In genomic region chr19:46784262-46785053, GRCh38 we compare ENCODE assay signal across 8 cellular contexts. TPM values are rescaled to one million over a fixed set of nuclear protein-coding genes. Genes with fewer than 3 reads are reported as not detected.
DNase-seq lines count a peak whose midpoint lies in the region; ATAC-seq and TF ChIP-seq lines count a peak whose summit lies in the region.

No MANE protein-coding gene starts in this region.

- ATAC-seq in left cardiac atrium, result peak; percentile 12 to 13
- no peak for ATAC-seq in gastrocnemius medialis
- ATAC-seq in GM19467 (IDR thresholded peaks at IDR 0.05; ENCODE audit: unreplicated experiment), result no peak

- no peaks in the 10 kb centered on the region for H3K9me3 ChIP-seq in gastrocnemius medialis

- H3K36me3 ChIP-seq in gastrocnemius medialis, result no peaks in the 10 kb centered on the region

- H3K4me3 ChIP-seq in gastrocnemius medialis, result peak overlapping the region in 2 of 4 donors; percentile 6 to 65

- DNase-seq in NCI-H524 (lab: John Stamatoyannopoulos, UW) (peak; percentile 62 to 75), NCI-H524 treated with DMSO at 0.1 percent for 48 hours (lab: John Stamatoyannopoulos, UW) (no peak), HUDEP-2 (lab: John Stamatoyannopoulos, UW; ENCODE audit: unreplicated experiment in 76 of 76) (peak in 75 of 76 experiments; percentile 60 to 98 (median 93)), left cardiac atrium (peak; percentile 73), gastrocnemius medialis (peak; percentile 26 to 27)
- DNase-seq in activated naive CD4-positive, alpha-beta T cell treated with anti-CD3 and anti-CD28 coated beads, Interleukin-2, amount 50 U/mL, for 16 hours, result peak; percentile 73

- peaks cover 11 to 23% (median 18%) of the 10 kb centered on the region in 3 donors for H3K27me3 ChIP-seq in gastrocnemius medialis

- in situ Hi-C loops in gastrocnemius medialis (cut with MboI; ENCODE audit: low sequenced_read_pairs in 4 of 4), result no loop called here

- peaks cover 13 to 14% of the 10 kb centered on the region in 2 donors for H3K4me1 ChIP-seq in gastrocnemius medialis

- intact Hi-C loops in left cardiac atrium (cut with DNase I), result no loop called here
- intact Hi-C loops in gastrocnemius medialis (cut with DNase I; ENCODE audit: low total_unique reads), result no loop called here

- H3K27ac ChIP-seq in gastrocnemius medialis, result peak overlapping the region in 1 of 4 donors; percentile 15

- peak; percentile 55 for TF ChIP-seq POLR2A in Raji (IDR thresholded peaks at IDR 0.05; ENCODE audit: insufficient read depth, low read depth, low read length)
- TF ChIP-seq POLR2A in gastrocnemius medialis (IDR thresholded peaks at IDR 0.05), result no peak

- TF ChIP-seq CTCF in gastrocnemius medialis (IDR thresholded peaks at IDR 0.05 in 4 of 5, conservative IDR thresholded peaks at IDR 0.05 in 1 of 5), result no peak

RNA-seq across cellular contexts. Expression of gene SLC1A5, which starts 3.9 kb away (rescaled TPM):
- 10 to 100 TPM; 34.3 to 40.8 TPM for total RNA-seq in left cardiac atrium
- 10 to 100 TPM in 3 of 4 donors, 1 to 10 TPM in 1; 7.6 to 18.5 (median 10.7) TPM for total RNA-seq in gastrocnemius medialis

RNA-seq across cellular contexts. Expression of gene STRN4, which starts 38.2 kb away (rescaled TPM):
- total RNA-seq in left cardiac atrium, result 10 to 100 TPM; 37.2 to 61.9 TPM
- 10 to 100 TPM; 45.5 to 75.7 (median 57.9) TPM for total RNA-seq in gastrocnemius medialis

RNA-seq across cellular contexts. Expression of gene FKRP, which starts 38.6 kb away (rescaled TPM):
- total RNA-seq in left cardiac atrium (10 to 100 TPM; 12.4 to 17.3 TPM), gastrocnemius medialis (10 to 100 TPM; 16.5 to 23.0 (median 18.9) TPM)

Comparison
In these comparisons a context has a peak if more than half of its experiments do, and no peak if none do; other contexts are left out.
1. ATAC-seq: peak in left cardiac atrium (2 of 2); none in gastrocnemius medialis (0 of 2) and GM19467 (single experiment).